In the genomic region with DNA sequence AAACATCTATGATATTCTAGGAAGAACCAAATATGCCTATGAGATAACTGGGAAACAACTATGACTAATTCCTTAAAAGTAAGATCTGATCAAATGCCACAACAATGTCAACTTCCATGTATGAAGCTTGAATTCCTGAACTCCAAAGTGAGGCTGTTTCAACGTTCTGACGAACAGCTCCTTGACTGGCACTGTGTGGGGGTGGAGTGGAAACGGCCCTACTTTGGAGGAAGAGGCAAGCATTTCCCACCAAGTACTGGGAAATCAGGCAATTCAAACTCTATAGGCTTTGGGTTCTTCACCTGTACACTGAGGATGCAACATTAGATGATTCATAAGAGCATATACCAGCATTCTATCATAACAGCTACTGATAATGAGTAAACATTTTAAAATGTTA, we compare ENCODE assay signal across 17 cellular contexts.
DNase-seq lines count a peak whose midpoint lies in the region; ATAC-seq and TF ChIP-seq lines count a peak whose summit lies in the region.
"Had no signal": no experiment of that assay in that cellular context is flagged by ENCODE, and none has a peak within 500 bp of the region (broad histone marks: within the 10 kb centered on the region; RNA-seq: fewer than 3 reads in every experiment).

No MANE protein-coding gene starts in this region.

- no peak overlapping the region for H3K4me3 Mint-ChIP-seq in chondrocyte (ENCODE audit: unreplicated experiment)

- intact Hi-C loops in tibial artery (cut with DNase I; ENCODE audit: low total_unique reads) = no loop called here

- no peak for TF ChIP-seq CTCF in chondrocyte (IDR thresholded peaks at IDR 0.05)
- no peak for TF ChIP-seq CTCF in tibial artery (IDR thresholded peaks at IDR 0.05)
- TF ChIP-seq CTCF in GM13977 (IDR thresholded peaks at IDR 0.05; ENCODE audit: extremely low read depth, insufficient read depth, missing control alignments) = no peak

- H3K4me3 ChIP-seq in tibial artery = no peak overlapping the region
- H3K4me3 ChIP-seq: SJCRH30 had no signal

- H3K36me3 Mint-ChIP-seq in chondrocyte (ENCODE audit: low read depth) = no peaks in the 10 kb centered on the region

- peak overlapping the region; percentile 3 to 34 for H3K27ac ChIP-seq in tibial artery
- H3K27ac ChIP-seq: RWPE1, SJCRH30 had no signal

- peaks cover 18% of the 10 kb centered on the region for H3K4me1 Mint-ChIP-seq in chondrocyte (ENCODE audit: low read depth)

- in situ Hi-C loops in GM13977 (cut with MboI; ENCODE audit: low pct_unique_long_range_greater_than_20kb, low sequenced_read_pairs, unreplicated experiment) = no loop called here

- no peaks in the 10 kb centered on the region for H3K9me3 ChIP-seq in tibial artery
- H3K9me3 ChIP-seq: SJCRH30 had no signal

- peaks cover 4 to 47% (median 20%) of the 10 kb centered on the region in 4 donors for H3K4me1 ChIP-seq in tibial artery
- H3K4me1 ChIP-seq: SJCRH30 had no signal

- peak overlapping the region; percentile 49 for H3K27ac Mint-ChIP-seq in chondrocyte (ENCODE audit: unreplicated experiment)

- no peak for ATAC-seq in GM21390 (IDR thresholded peaks at IDR 0.05; ENCODE audit: unreplicated experiment)

- no peaks in the 10 kb centered on the region for H3K27me3 Mint-ChIP-seq in chondrocyte (ENCODE audit: low read depth)

- no peaks in the 10 kb centered on the region for H3K27me3 ChIP-seq in tibial artery
- H3K27me3 ChIP-seq: SJCRH30 had no signal

- H3K36me3 ChIP-seq in tibial artery = peaks cover 0 to 5% (median 4%) of the 10 kb centered on the region in 3 donors
- H3K36me3 ChIP-seq: SJCRH30 had no signal

- DNase-seq in HCEC 1CT (peak; percentile 1), chondrocyte (ENCODE audit: low spot score) (no peak), iris pigment epithelial cell (ENCODE audit: low read depth) (peak; percentile 3), tibial artery (no peak), GDM1 (lab: John Stamatoyannopoulos, UW) (no peak), NCI-H748 (lab: John Stamatoyannopoulos, UW; ENCODE audit: unreplicated experiment) (no peak), GM13977 (ENCODE audit: low spot score) (no peak)
- DNase-seq: AML-193, COR-L47, KBM-7, NCI-H1436, NCI-H2029 treated with DMSO at 0.1 percent for 48 hours, NCI-H2171 treated with DMSO at 0.1 percent for 48 hours, NCI-H774, SJCRH30 had no signal

- no peaks in the 10 kb centered on the region for H3K9me3 Mint-ChIP-seq in chondrocyte (ENCODE audit: low read depth)

Comparison
In these comparisons a context has a peak if more than half of its experiments do, and no peak if none do; other contexts are left out.
1. DNase-seq: peak in HCEC 1CT (single experiment) and iris pigment epithelial cell (single experiment); none in chondrocyte (single experiment), tibial artery (0 of 2), GDM1 (single experiment), NCI-H748 (single experiment) and GM13977 (single experiment).